Comparison of ENCODE assay signal across 19 cellular contexts in the genomic region with DNA sequence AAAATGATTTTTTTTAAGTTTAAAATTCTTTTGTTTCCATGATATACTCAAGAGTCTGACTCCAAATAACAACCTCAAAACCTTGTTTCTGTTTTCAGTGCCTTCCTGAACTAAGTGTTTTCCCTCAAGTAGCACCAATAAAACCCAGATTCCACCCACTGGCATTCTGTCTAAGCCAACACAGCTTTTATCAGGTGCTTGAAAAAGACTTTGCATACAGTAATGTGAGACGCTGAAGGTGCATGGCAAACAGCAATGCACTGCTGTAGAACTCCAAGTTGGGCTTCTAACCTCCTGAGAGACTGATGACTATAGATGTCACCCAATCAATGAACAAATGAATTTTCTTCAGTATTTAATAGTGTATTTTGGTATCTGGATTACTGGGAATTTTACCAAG.
A peak's percentile ranks its signal among the peaks of the same experiment; 100 is the strongest.
DNase-seq lines count a peak whose midpoint lies in the region; ATAC-seq, FAIRE-seq and TF ChIP-seq lines count a peak whose summit lies in the region.
"Had no signal": no experiment of that assay in that cellular context is flagged by ENCODE, and none has a peak within 500 bp of the region (broad histone marks: within the 10 kb centered on the region; RNA-seq: fewer than 3 reads in every experiment).

No MANE protein-coding gene starts in this region.

- H3K36me3 Mint-ChIP-seq in stimulated activated memory B cell treated with anti-CD40 and anti-IgM and Interleukin-4, amounts not matched to agents 10 μg/mL and 1 μg/mL and 100 μg/mL, for 72 hours: no peaks in the 10 kb centered on the region
- H3K36me3 Mint-ChIP-seq: activated naive CD8-positive, alpha-beta T cell treated with anti-CD3 and anti-CD28 coated beads, Interleukin-2, amount 10 ng/mL, durations not matched to agents 7 days and 5 days; CD14-positive monocyte; stimulated activated naive B cell treated with anti-CD40 and anti-IgM and Interleukin-4, amounts not matched to agents 10 μg/mL and 1 μg/mL and 100 μg/mL, for 72 hours had no signal

- CTCF ChIA-PET in endothelial cell of umbilical vein (lab: Charles Lee): interaction anchor here (1.3 kb wide), 1 partner anchor 12 kb away, joined by 6 read pairs; no protein-coding TSS in a partner anchor

- POLR2A ChIA-PET in endothelial cell of umbilical vein (lab: Charles Lee): no interaction called here

- FAIRE-seq in endothelial cell of umbilical vein (lab: Jason Lieb, UNC): no peak
- FAIRE-seq: frontal cortex had no signal

- no TSS peak for BruUV-seq in endothelial cell of umbilical vein (replicated peaks; lab: Mats Ljungman, UMichigan)

- H3K4me1 ChIP-seq in left ventricle myocardium inferior: peaks cover 97% of the 10 kb centered on the region
- peaks cover 80% of the 10 kb centered on the region for H3K4me1 ChIP-seq in endothelial cell of umbilical vein (ENCODE audit: control insufficient read depth, extremely low read depth, insufficient read depth, low read length)

- dilution Hi-C loops in endothelial cell of umbilical vein (cut with MboI; ENCODE audit: extremely low pct_ligation_motif_present, low sequenced_read_pairs): no loop called here

- H3K27me3 Mint-ChIP-seq in stimulated activated memory B cell treated with anti-CD40 and anti-IgM and Interleukin-4, amounts not matched to agents 10 μg/mL and 1 μg/mL and 100 μg/mL, for 72 hours: peaks cover 10% of the 10 kb centered on the region
- H3K27me3 Mint-ChIP-seq: activated naive CD8-positive, alpha-beta T cell treated with anti-CD3 and anti-CD28 coated beads, Interleukin-2, amount 10 ng/mL, durations not matched to agents 7 days and 5 days; dendritic cell treated with granulocyte-macrophage colony-stimulating factor and Interleukin-4, amounts not matched to agents 40 ng/mL and 50 ng/mL, for 4 days had no signal

- peaks cover 72% of the 10 kb centered on the region for H3K79me2 ChIP-seq in endothelial cell of umbilical vein (ENCODE audit: control insufficient read depth, insufficient read depth, low read length)

- no peaks in the 10 kb centered on the region for H3K9me3 ChIP-seq in left ventricle myocardium inferior (replicated peaks)
- no peaks in the 10 kb centered on the region for H3K9me3 ChIP-seq in endothelial cell of umbilical vein (replicated peaks; ENCODE audit: control insufficient read depth, insufficient read depth, low read length)
- H3K9me3 ChIP-seq: SJCRH30, transverse colon had no signal

- H3K9me1 ChIP-seq in endothelial cell of umbilical vein (replicated peaks; ENCODE audit: control insufficient read depth, extremely low read depth, insufficient read depth, low read length): no peaks in the 10 kb centered on the region

- H3K4me3 ChIP-seq in left ventricle myocardium inferior (no peak overlapping the region), endothelial cell of umbilical vein (replicated peaks in 1 of 3; ENCODE audit: insufficient read depth in 1 of 3, low read depth in 1 of 3, low read length in 3 of 3) (no peak overlapping the region)
- H3K4me3 ChIP-seq: GM23248, SJCRH30, transverse colon had no signal

- H3K27ac ChIP-seq in left ventricle myocardium inferior (replicated peaks) (peak overlapping the region; percentile 5), endothelial cell of umbilical vein (ENCODE audit: insufficient read depth, low read depth, low read length) (no peak overlapping the region)
- H3K27ac ChIP-seq: GM23248, SJCRH30 had no signal

- TF ChIP-seq POLR2A in endothelial cell of umbilical vein (IDR thresholded peaks at IDR 0.05; ENCODE audit: low read depth, low read length): no peak

- H3K4me1 Mint-ChIP-seq in stimulated activated memory B cell treated with anti-CD40 and anti-IgM and Interleukin-4, amounts not matched to agents 10 μg/mL and 1 μg/mL and 100 μg/mL, for 72 hours: no peaks in the 10 kb centered on the region
- H3K4me1 Mint-ChIP-seq: activated naive CD8-positive, alpha-beta T cell treated with anti-CD3 and anti-CD28 coated beads, Interleukin-2, amount 10 ng/mL, durations not matched to agents 7 days and 5 days; CD14-positive monocyte; stimulated activated naive B cell treated with anti-CD40 and anti-IgM and Interleukin-4, amounts not matched to agents 10 μg/mL and 1 μg/mL and 100 μg/mL, for 72 hours had no signal

- no peak overlapping the region for H3K27ac Mint-ChIP-seq in stimulated activated memory B cell treated with anti-CD40 and anti-IgM and Interleukin-4, amounts not matched to agents 10 μg/mL and 1 μg/mL and 100 μg/mL, for 72 hours
- H3K27ac Mint-ChIP-seq: activated naive CD8-positive, alpha-beta T cell treated with anti-CD3 and anti-CD28 coated beads, Interleukin-2, amount 10 ng/mL, durations not matched to agents 7 days and 5 days; activated T-helper 1 cell treated with anti-CD3 and anti-CD28 coated beads, Interleukin-12 subunit alpha, Interleukin-12 subunit beta, Interleukin-2, Interleukin-4 antibody, amounts not matched to agents 30 ng/mL and 10 ng/mL and 1 ng/mL, durations not matched to agents 14 hours and 24 hours and 36 hours; CD14-positive monocyte; dendritic cell treated with granulocyte-macrophage colony-stimulating factor and Interleukin-4, amounts not matched to agents 40 ng/mL and 50 ng/mL, for 4 days; stimulated activated naive B cell treated with anti-CD40 and anti-IgM and Interleukin-4, amounts not matched to agents 10 μg/mL and 1 μg/mL and 100 μg/mL, for 72 hours; T-helper 2 cell treated with Interferon-gamma antibody and Interleukin-4, amounts not matched to agents 5 μg/mL and 100 μg/mL, for 36 hours had no signal

- H3K27me3 ChIP-seq in left ventricle myocardium inferior (ENCODE audit: low read depth) (no peaks in the 10 kb centered on the region), endothelial cell of umbilical vein (ENCODE audit: control insufficient read depth in 2 of 2, insufficient read depth in 2 of 2, low read length in 2 of 2) (no peaks in the 10 kb centered on the region)
- H3K27me3 ChIP-seq: SJCRH30, transverse colon had no signal

- H3K9me3 Mint-ChIP-seq in stimulated activated memory B cell treated with anti-CD40 and anti-IgM and Interleukin-4, amounts not matched to agents 10 μg/mL and 1 μg/mL and 100 μg/mL, for 72 hours: no peaks in the 10 kb centered on the region
- H3K9me3 Mint-ChIP-seq: activated naive CD8-positive, alpha-beta T cell treated with anti-CD3 and anti-CD28 coated beads, Interleukin-2, amount 10 ng/mL, durations not matched to agents 7 days and 5 days; activated T-helper 1 cell treated with anti-CD3 and anti-CD28 coated beads, Interleukin-12 subunit alpha, Interleukin-12 subunit beta, Interleukin-2, Interleukin-4 antibody, amounts not matched to agents 30 ng/mL and 10 ng/mL and 1 ng/mL, durations not matched to agents 14 hours and 24 hours and 36 hours; T-helper 2 cell treated with Interferon-gamma antibody and Interleukin-4, amounts not matched to agents 5 μg/mL and 100 μg/mL, for 36 hours had no signal

- H3K9ac ChIP-seq in endothelial cell of umbilical vein (replicated peaks; ENCODE audit: extremely low read depth, insufficient read depth, low read length): no peak overlapping the region
- H3K9ac ChIP-seq: GM23248 had no signal

- H4K20me1 ChIP-seq in endothelial cell of umbilical vein (replicated peaks; ENCODE audit: control insufficient read depth, extremely low read depth, insufficient read depth, low read length): no peaks in the 10 kb centered on the region

- no peak overlapping the region for H3K4me3 Mint-ChIP-seq in stimulated activated memory B cell treated with anti-CD40 and anti-IgM and Interleukin-4, amounts not matched to agents 10 μg/mL and 1 μg/mL and 100 μg/mL, for 72 hours
- H3K4me3 Mint-ChIP-seq: activated naive CD8-positive, alpha-beta T cell treated with anti-CD3 and anti-CD28 coated beads, Interleukin-2, amount 10 ng/mL, durations not matched to agents 7 days and 5 days; activated T-helper 1 cell treated with anti-CD3 and anti-CD28 coated beads, Interleukin-12 subunit alpha, Interleukin-12 subunit beta, Interleukin-2, Interleukin-4 antibody, amounts not matched to agents 30 ng/mL and 10 ng/mL and 1 ng/mL, durations not matched to agents 14 hours and 24 hours and 36 hours; CD14-positive monocyte; dendritic cell treated with granulocyte-macrophage colony-stimulating factor and Interleukin-4, amounts not matched to agents 40 ng/mL and 50 ng/mL, for 4 days; stimulated activated naive B cell treated with anti-CD40 and anti-IgM and Interleukin-4, amounts not matched to agents 10 μg/mL and 1 μg/mL and 100 μg/mL, for 72 hours; T-helper 2 cell treated with Interferon-gamma antibody and Interleukin-4, amounts not matched to agents 5 μg/mL and 100 μg/mL, for 36 hours had no signal

- DNase-seq in left ventricle myocardium inferior (no peak), Right ventricle myocardium inferior (ENCODE audit: missing footprints) (no peak), NCI-H2196 (lab: John Stamatoyannopoulos, UW; ENCODE audit: unreplicated experiment) (peak; percentile 90), endothelial cell of umbilical vein (ENCODE audit: low read depth, low spot score) (no peak), iPS-NIHi7 (ENCODE audit: extremely low spot score) (no peak)
- no peak for DNase-seq in central memory CD4-positive, alpha-beta T cell
- DNase-seq: activated naive CD8-positive, alpha-beta T cell treated with anti-CD3 and anti-CD28 coated beads, Interleukin-2, amount 10 ng/mL, durations not matched to agents 7 days and 5 days; GM23248; SJCRH30; stimulated activated CD4-positive, alpha-beta T cell treated with anti-CD3 and anti-CD28 coated beads, Interleukin-15, amount 100 ng/mL, for 24 hours; stimulated activated naive B cell treated with anti-CD40 and anti-IgM and Interleukin-4, amounts not matched to agents 10 μg/mL and 1 μg/mL and 100 μg/mL, for 72 hours; transverse colon had no signal

- no peak overlapping the region for H2AFZ ChIP-seq in endothelial cell of umbilical vein (ENCODE audit: low read depth, low read length)
- H2AFZ ChIP-seq: GM23248 had no signal

- intact Hi-C loops in left ventricle myocardium inferior (cut with micrococcal nuclease): no loop called here
- intact Hi-C loops in Right ventricle myocardium inferior (cut with DNase I): no loop called here
- intact Hi-C loops in endothelial cell of umbilical vein (cut with micrococcal nuclease): loop anchor here (5.0 kb wide), 2 partner anchors 154 to 511 kb away; no protein-coding TSS in a partner anchor

- peak overlapping the region; percentile 22 for H3K4me2 ChIP-seq in endothelial cell of umbilical vein (ENCODE audit: insufficient read depth, low read length)

- no peak for ATAC-seq in Right ventricle myocardium inferior
- ATAC-seq in stimulated activated memory B cell treated with anti-CD40 and anti-IgM and Interleukin-4, amounts not matched to agents 10 μg/mL and 1 μg/mL and 100 μg/mL, for 72 hours: no peak
- no peak for ATAC-seq in GM21528 (IDR thresholded peaks at IDR 0.05; ENCODE audit: low FRiP score, unreplicated experiment)
- ATAC-seq: stimulated activated naive B cell treated with anti-CD40 and anti-IgM and Interleukin-4, amounts not matched to agents 10 μg/mL and 1 μg/mL and 100 μg/mL, for 72 hours had no signal

- H3K36me3 ChIP-seq in left ventricle myocardium inferior (no peaks in the 10 kb centered on the region), endothelial cell of umbilical vein (ENCODE audit: control insufficient read depth in 2 of 2, extremely low read depth in 1 of 2, insufficient read depth in 2 of 2, low read length in 2 of 2) (no peaks in the 10 kb centered on the region)
- H3K36me3 ChIP-seq: SJCRH30, transverse colon had no signal

- no peak for TF ChIP-seq CTCF in left ventricle myocardium inferior (IDR thresholded peaks at IDR 0.05; ENCODE audit: borderline replicate concordance)
- no peak for TF ChIP-seq CTCF in endothelial cell of umbilical vein (IDR thresholded peaks at IDR 0.05; ENCODE audit: extremely low read depth in 1 of 2, insufficient read depth in 1 of 2, low read depth in 1 of 2, low read length in 2 of 2)
